In genomic region chr12:8956073-8956472, GRCh38 we compare ENCODE assay signal across 1 cellular context.
TF ChIP-seq lines count a peak whose summit lies in the region.

No MANE protein-coding gene starts in this region.

TF ChIP-seq in H1, 55 proteins besides CTCF, POLR2A, EP300 and RAD21:
- TF ChIP-seq MAFK (IDR thresholded peaks at IDR 0.05; ENCODE audit: low read depth, low read length): no peak
TF ChIP-seq in H1: peak in this region for 0.
